Comparison of ENCODE assay signal across 16 cellular contexts in the genomic region with DNA sequence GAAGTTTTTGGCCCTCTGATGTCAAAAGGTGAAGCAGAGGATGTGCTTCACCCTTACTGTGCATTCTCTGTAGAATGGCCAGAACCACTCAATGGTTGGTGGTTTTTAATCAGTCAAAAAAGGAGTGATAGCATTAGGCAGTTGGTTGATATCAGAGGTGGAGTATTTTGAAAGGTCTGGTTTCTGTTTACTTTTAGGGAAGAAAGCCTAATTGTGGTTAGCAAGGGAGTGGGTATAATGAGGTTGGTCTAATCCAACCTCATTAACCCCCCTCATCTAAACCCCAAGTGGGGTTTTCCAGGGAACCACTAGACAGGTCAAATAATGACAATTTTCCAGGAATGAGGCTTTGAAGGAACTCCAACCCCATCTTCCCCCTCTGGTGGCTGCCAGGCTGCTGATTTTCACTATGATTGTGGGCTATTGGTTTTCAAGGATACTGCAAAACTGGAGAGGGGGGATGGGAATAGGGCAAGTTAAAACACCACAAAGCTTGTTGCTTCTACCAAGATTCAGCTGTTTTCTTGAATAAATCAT. TPM values are rescaled to one million over a fixed set of nuclear protein-coding genes. Genes with fewer than 3 reads are reported as not detected.
DNase-seq lines count a peak whose midpoint lies in the region; ATAC-seq and TF ChIP-seq lines count a peak whose summit lies in the region.
"Had no signal": no experiment of that assay in that cellular context is flagged by ENCODE, and none has a peak within 500 bp of the region (broad histone marks: within the 10 kb centered on the region; RNA-seq: fewer than 3 reads in every experiment).

No MANE protein-coding gene starts in this region.

- no peaks in the 10 kb centered on the region for H3K9me3 Mint-ChIP-seq in stimulated activated naive CD8-positive, alpha-beta T cell treated with anti-CD3 and anti-CD28 coated beads, Interleukin-15, amount 100 ng/mL, for 72 hours

- no peak overlapping the region for H3K4me2 ChIP-seq in hepatocyte

- H3K4me1 ChIP-seq in hepatocyte (ENCODE audit: insufficient read depth) (no peaks in the 10 kb centered on the region), left ventricle myocardium inferior (no peaks in the 10 kb centered on the region)
- H3K4me1 ChIP-seq: Peyer's patch had no signal

- no peak overlapping the region for H3K4me3 ChIP-seq in hepatocyte
- H3K4me3 ChIP-seq in left ventricle myocardium inferior: no peak overlapping the region
- H3K4me3 ChIP-seq: Peyer's patch had no signal

- TF ChIP-seq CTCF in hepatocyte (IDR thresholded peaks at IDR 0.05; ENCODE audit: poor library complexity): no peak
- TF ChIP-seq CTCF in left ventricle myocardium inferior (IDR thresholded peaks at IDR 0.05; ENCODE audit: borderline replicate concordance): no peak

- ATAC-seq in stimulated activated naive CD8-positive, alpha-beta T cell treated with anti-CD3 and anti-CD28 coated beads, Interleukin-15, amount 100 ng/mL, for 72 hours: peak; percentile 71
- no peak for ATAC-seq in stimulated activated naive CD8-positive, alpha-beta T cell treated with anti-CD3 and anti-CD28 coated beads, Interleukin-15, Interleukin-2, amounts not matched to agents 100 U/mL and 50 U/mL, for 24 hours
- no peak for ATAC-seq in GM19395 (IDR thresholded peaks at IDR 0.05; ENCODE audit: unreplicated experiment)

- H3K27ac Mint-ChIP-seq in stimulated activated naive CD8-positive, alpha-beta T cell treated with anti-CD3 and anti-CD28 coated beads, Interleukin-15, amount 100 ng/mL, for 72 hours: no peak overlapping the region

- no peak for DNase-seq in stimulated activated naive CD8-positive, alpha-beta T cell treated with anti-CD3 and anti-CD28 coated beads, Interleukin-15, amount 100 ng/mL, for 72 hours
- DNase-seq in stimulated activated naive CD8-positive, alpha-beta T cell treated with anti-CD3 and anti-CD28 coated beads, Interleukin-15, Interleukin-2, amounts not matched to agents 100 U/mL and 50 U/mL, for 24 hours: no peak
- DNase-seq in RPMI7951 (ENCODE audit: low read depth) (peak; percentile 26), hepatocyte (ENCODE audit: low spot score) (no peak), medulla oblongata (ENCODE audit: extremely low spot score) (no peak), left ventricle myocardium inferior (no peak)
- DNase-seq: KG1, NCI-H1092, NCI-H187 treated with DMSO at 0.1 percent for 48 hours, NCI-H345, Peyer's patch, SHP77 treated with DMSO at 0.1 percent for 48 hours had no signal

- H3K9me3 ChIP-seq in hepatocyte (ENCODE audit: low read depth) (no peaks in the 10 kb centered on the region), left ventricle myocardium inferior (replicated peaks) (no peaks in the 10 kb centered on the region)
- H3K9me3 ChIP-seq: Caco-2, Peyer's patch had no signal

- H3K27me3 ChIP-seq in hepatocyte (no peaks in the 10 kb centered on the region), left ventricle myocardium inferior (ENCODE audit: low read depth) (no peaks in the 10 kb centered on the region)
- H3K27me3 ChIP-seq: Peyer's patch had no signal

- no peaks in the 10 kb centered on the region for H4K20me1 ChIP-seq in hepatocyte (ENCODE audit: insufficient read depth, poor library complexity, severe bottlenecking)

- H3K27ac ChIP-seq in hepatocyte: peak overlapping the region; percentile 49
- no peak overlapping the region for H3K27ac ChIP-seq in left ventricle myocardium inferior (replicated peaks)
- H3K27ac ChIP-seq: Peyer's patch had no signal

- peaks cover 10% of the 10 kb centered on the region for H3K4me1 Mint-ChIP-seq in stimulated activated naive CD8-positive, alpha-beta T cell treated with anti-CD3 and anti-CD28 coated beads, Interleukin-15, amount 100 ng/mL, for 72 hours

- H3K9me2 ChIP-seq in hepatocyte (replicated peaks; ENCODE audit: insufficient read depth): no peaks in the 10 kb centered on the region

- H3K27me3 Mint-ChIP-seq in stimulated activated naive CD8-positive, alpha-beta T cell treated with anti-CD3 and anti-CD28 coated beads, Interleukin-15, amount 100 ng/mL, for 72 hours: no peaks in the 10 kb centered on the region

- no peak overlapping the region for H2AFZ ChIP-seq in hepatocyte

- no peak overlapping the region for H3K4me3 Mint-ChIP-seq in stimulated activated naive CD8-positive, alpha-beta T cell treated with anti-CD3 and anti-CD28 coated beads, Interleukin-15, amount 100 ng/mL, for 72 hours

- no peaks in the 10 kb centered on the region for H3K36me3 ChIP-seq in hepatocyte (replicated peaks; ENCODE audit: insufficient read depth, low read depth)
- no peaks in the 10 kb centered on the region for H3K36me3 ChIP-seq in left ventricle myocardium inferior
- H3K36me3 ChIP-seq: Peyer's patch had no signal

- intact Hi-C loops in left ventricle myocardium inferior (cut with micrococcal nuclease): no loop called here

- H3K79me2 ChIP-seq in hepatocyte: no peaks in the 10 kb centered on the region

RNA-seq across cellular contexts. Expression of a gene that starts 10.5 kb away (rescaled TPM):
- total RNA-seq in RPMI7951 (2014; rRNA removed; shearing (Covaris generic)): 0.29 and 0.72 TPM in 2 replicates
- total RNA-seq in hepatocyte: 0.07 TPM in 1 of 2 replicates, not detected in the other
- polyA plus RNA-seq in hepatocyte: not detected in 2 replicates
- 2.7 TPM for total RNA-seq in left ventricle myocardium inferior
- total RNA-seq: A673, MCF 10A had no signal

RNA-seq across cellular contexts. Expression of a gene that starts 19.7 kb away (rescaled TPM):
- total RNA-seq in RPMI7951 (2014; rRNA removed; shearing (Covaris generic)): not detected in 2 replicates
- total RNA-seq in hepatocyte: 5.7 and 5.9 TPM in 2 replicates
- polyA plus RNA-seq in hepatocyte: 2.2 and 4.5 TPM in 2 replicates
- total RNA-seq in left ventricle myocardium inferior: not detected
- total RNA-seq: A673, Caco-2, MCF 10A, Peyer's patch had no signal
